8 cellular contexts compared by ENCODE assay signal in the genomic region with DNA sequence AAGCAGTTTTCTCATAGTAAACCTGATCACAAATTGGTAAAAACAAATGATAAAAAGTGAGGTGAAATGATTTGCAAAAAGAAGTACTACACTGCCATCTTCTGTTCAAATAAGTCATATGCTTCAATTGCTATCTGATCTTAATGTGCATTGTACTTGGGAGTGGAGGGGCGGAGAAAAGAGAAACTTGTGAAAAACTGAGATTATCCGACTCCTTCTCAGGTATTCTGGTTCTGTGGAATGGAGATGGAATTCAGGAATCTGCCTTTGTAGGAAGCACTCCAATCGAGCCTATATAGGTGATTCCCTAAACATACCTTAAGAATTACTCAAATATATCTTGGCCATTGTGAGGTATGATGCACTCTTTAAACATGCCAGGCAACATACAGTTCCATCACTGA.
DNase-seq lines count a peak whose midpoint lies in the region; ATAC-seq and TF ChIP-seq lines count a peak whose summit lies in the region.

No MANE protein-coding gene starts in this region.

- ATAC-seq in GM19395 (IDR thresholded peaks at IDR 0.05; ENCODE audit: unreplicated experiment), result peak; percentile 87

- no peak for TF ChIP-seq CTCF in AG09309 (IDR thresholded peaks at IDR 0.05; ENCODE audit: control insufficient read depth, insufficient read depth, low read depth, low read length, missing control alignments)

- DNase-seq in AG09309 (ENCODE audit: low read depth) (peak; percentile 8), HuH-7 (ENCODE audit: low spot score) (peak; percentile 4), RKO (ENCODE audit: low spot score) (peak; percentile 82), germinal center (ENCODE audit: low spot score) (peak; percentile 14), occipital lobe (lab: John Stamatoyannopoulos, UW) (no peak)
- DNase-seq in activated CD4-positive, alpha-beta T cell treated with anti-CD3 and anti-CD28 coated beads, Interleukin-2, amount 50 U/mL, for 4 hours, result no peak
- DNase-seq in activated naive CD4-positive, alpha-beta T cell treated with anti-CD3 and anti-CD28 coated beads, Interleukin-2, amount 50 U/mL, for 16 hours, result no peak

- H3K4me3 ChIP-seq in AG09309 (ENCODE audit: control insufficient read depth, low read depth, low read length), result no peak overlapping the region

Comparison
In these comparisons a context has a peak if more than half of its experiments do, and no peak if none do; other contexts are left out.
1. DNase-seq: peak in AG09309 (single experiment), HuH-7 (single experiment), RKO (single experiment) and germinal center (single experiment); none in occipital lobe (single experiment), activated CD4-positive, alpha-beta T cell treated with anti-CD3 and anti-CD28 coated beads, Interleukin-2, amount 50 U/mL, for 4 hours (0 of 2) and activated naive CD4-positive, alpha-beta T cell treated with anti-CD3 and anti-CD28 coated beads, Interleukin-2, amount 50 U/mL, for 16 hours (single experiment).